In genomic region chr11:76156971-76157427, GRCh38 we compare ENCODE assay signal across 16 cellular contexts. TPM values are rescaled to one million over a fixed set of nuclear protein-coding genes. Genes with fewer than 3 reads are reported as not detected.
"Had no signal": no experiment of that assay in that cellular context is flagged by ENCODE, and none has a peak within 500 bp of the region (broad histone marks: within the 10 kb centered on the region; RNA-seq: fewer than 3 reads in every experiment).

No MANE protein-coding gene starts in this region.

- H3K36me3 Mint-ChIP-seq: activated naive CD8-positive, alpha-beta T cell treated with anti-CD3 and anti-CD28 coated beads for 36 hours; memory B cell; stimulated activated naive B cell treated with anti-CD40 and anti-IgM and Interleukin-4, amounts not matched to agents 10 μg/mL and 1 μg/mL and 100 μg/mL, for 72 hours; type B pancreatic cell had no signal

- H3K4me3 Mint-ChIP-seq: activated CD4-positive, alpha-beta T cell treated with anti-CD3 and anti-CD28 coated beads, Interleukin-2, amount 10 ng/mL, durations not matched to agents 7 days and 5 days; activated CD8-positive, alpha-beta T cell treated with anti-CD3 and anti-CD28 coated beads, Interleukin-2, amount 10 ng/mL, durations not matched to agents 7 days and 5 days; activated naive CD8-positive, alpha-beta T cell treated with anti-CD3 and anti-CD28 coated beads for 36 hours; memory B cell; stimulated activated naive B cell treated with anti-CD40 and anti-IgM and Interleukin-4, amounts not matched to agents 10 μg/mL and 1 μg/mL and 100 μg/mL, for 72 hours; type B pancreatic cell had no signal

- H3K9me3 Mint-ChIP-seq: activated CD4-positive, alpha-beta T cell treated with anti-CD3 and anti-CD28 coated beads, Interleukin-2, amount 10 ng/mL, durations not matched to agents 7 days and 5 days; activated naive CD8-positive, alpha-beta T cell treated with anti-CD3 and anti-CD28 coated beads for 36 hours; memory B cell; stimulated activated naive B cell treated with anti-CD40 and anti-IgM and Interleukin-4, amounts not matched to agents 10 μg/mL and 1 μg/mL and 100 μg/mL, for 72 hours; type B pancreatic cell had no signal

- H3K27ac Mint-ChIP-seq: activated CD4-positive, alpha-beta T cell treated with anti-CD3 and anti-CD28 coated beads, Interleukin-2, amount 10 ng/mL, durations not matched to agents 7 days and 5 days; activated CD8-positive, alpha-beta T cell treated with anti-CD3 and anti-CD28 coated beads, Interleukin-2, amount 10 ng/mL, durations not matched to agents 7 days and 5 days; activated naive CD8-positive, alpha-beta T cell treated with anti-CD3 and anti-CD28 coated beads for 36 hours; memory B cell; stimulated activated naive B cell treated with anti-CD40 and anti-IgM and Interleukin-4, amounts not matched to agents 10 μg/mL and 1 μg/mL and 100 μg/mL, for 72 hours; type B pancreatic cell had no signal

- DNase-seq: activated CD4-positive, alpha-beta T cell treated with anti-CD3 and anti-CD28 coated beads, Interleukin-2, amount 10 ng/mL, durations not matched to agents 7 days and 5 days; activated CD8-positive, alpha-beta T cell treated with anti-CD3 and anti-CD28 coated beads, Interleukin-2, amount 10 ng/mL, durations not matched to agents 7 days and 5 days; activated naive CD4-positive, alpha-beta T cell treated with Interleukin-2 at 50 U/mL for 16 hours; activated naive CD8-positive, alpha-beta T cell treated with anti-CD3 and anti-CD28 coated beads for 36 hours; amygdala; head of caudate nucleus; left cardiac atrium; sigmoid colon; stimulated activated CD4-positive, alpha-beta T cell treated with anti-CD3 and anti-CD28 coated beads, Interleukin-2, amount 100 ng/mL, for 48 hours; stimulated activated CD8-positive, alpha-beta memory T cell treated with anti-CD3 and anti-CD28 coated beads, Interleukin-4, amount 100 ng/mL, for 48 hours; stimulated activated naive B cell treated with anti-CD40 and anti-IgM and Interleukin-4, amounts not matched to agents 10 μg/mL and 1 μg/mL and 100 μg/mL, for 72 hours; testis had no signal

RNA-seq across cellular contexts. Expression of gene WNT11, which starts 49.3 kb away (rescaled TPM):
- total RNA-seq: activated CD4-positive, alpha-beta T cell treated with anti-CD3 and anti-CD28 coated beads, Interleukin-2, amount 10 ng/mL, durations not matched to agents 7 days and 5 days; activated naive CD8-positive, alpha-beta T cell treated with anti-CD3 and anti-CD28 coated beads for 36 hours; bronchial epithelial cell; renal cortical epithelial cell had no signal
